17 cellular contexts compared by ENCODE assay signal in genomic region chr6:157433678-157434081, GRCh38.
"Had no signal": no experiment of that assay in that cellular context is flagged by ENCODE, and none has a peak within 500 bp of the region (broad histone marks: within the 10 kb centered on the region; RNA-seq: fewer than 3 reads in every experiment).

No MANE protein-coding gene starts in this region.

- DNase-seq: activated CD4-positive, alpha-beta T cell treated with anti-CD3 and anti-CD28 coated beads, Interleukin-2, amount 10 ng/mL, durations not matched to agents 7 days and 5 days; activated CD8-positive, alpha-beta T cell treated with anti-CD3 and anti-CD28 coated beads, Interleukin-2, amount 10 ng/mL, durations not matched to agents 7 days and 5 days; activated naive CD4-positive, alpha-beta T cell treated with Interleukin-2 at 50 U/mL for 16 hours; activated naive CD8-positive, alpha-beta T cell treated with anti-CD3 and anti-CD28 coated beads, Interleukin-2, amount 10 ng/mL, durations not matched to agents 7 days and 5 days; activated T-cell treated with anti-CD3 and anti-CD28 coated beads, Interleukin-2, amount 50 U/mL, for 24 hours; body of pancreas; hippocampal formation; nephron progenitor cell; posterior cingulate gyrus; stimulated activated CD4-positive, alpha-beta T cell treated with anti-CD3 and anti-CD28 coated beads, Interleukin-15, amount 100 ng/mL, for 24 hours; stimulated activated CD4-positive, alpha-beta T cell treated with anti-CD3 and anti-CD28 coated beads, Interleukin-2, amount 100 ng/mL, for 48 hours; T1000; upper lobe of left lung had no signal

- H3K27ac ChIP-seq: suprapubic skin had no signal

- H3K27me3 ChIP-seq: body of pancreas, suprapubic skin, upper lobe of left lung had no signal

- H3K36me3 ChIP-seq: suprapubic skin, upper lobe of left lung had no signal

- H3K4me3 ChIP-seq: body of pancreas, coronary artery, skin epidermis, suprapubic skin, upper lobe of left lung had no signal

- H3K9me3 ChIP-seq: body of pancreas, suprapubic skin, upper lobe of left lung had no signal

- ATAC-seq: activated CD8-positive, alpha-beta T cell treated with anti-CD3 and anti-CD28 coated beads, Interleukin-2, amount 10 ng/mL, durations not matched to agents 7 days and 5 days; body of pancreas; esophagus mucosa had no signal
